ENCODE assay signal across 2 cellular contexts in the genomic region with DNA sequence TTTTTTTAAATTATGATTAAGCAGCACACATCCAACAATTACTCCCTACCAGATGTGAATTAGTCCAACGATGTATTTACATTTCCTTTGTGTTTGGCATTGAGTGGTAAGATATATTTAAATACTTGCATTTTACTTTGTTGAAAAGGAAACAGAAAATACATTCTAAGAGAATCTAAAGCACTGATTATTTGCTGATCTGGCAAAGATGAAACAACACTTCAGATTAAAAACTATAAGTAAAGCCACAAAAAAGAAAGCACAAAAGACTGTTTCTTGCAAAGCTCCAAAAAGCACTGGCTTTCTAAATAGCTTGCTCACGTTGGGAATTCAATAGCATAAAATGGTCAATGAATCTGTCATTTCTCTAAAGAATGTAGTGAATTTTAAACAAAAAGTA.
TF ChIP-seq lines count a peak whose summit lies in the region.

No MANE protein-coding gene starts in this region.

TF ChIP-seq in SK-N-SH, 30 proteins besides CTCF, POLR2A, EP300 and RAD21 (continued from another document):
- TF ChIP-seq, protein P1, sequence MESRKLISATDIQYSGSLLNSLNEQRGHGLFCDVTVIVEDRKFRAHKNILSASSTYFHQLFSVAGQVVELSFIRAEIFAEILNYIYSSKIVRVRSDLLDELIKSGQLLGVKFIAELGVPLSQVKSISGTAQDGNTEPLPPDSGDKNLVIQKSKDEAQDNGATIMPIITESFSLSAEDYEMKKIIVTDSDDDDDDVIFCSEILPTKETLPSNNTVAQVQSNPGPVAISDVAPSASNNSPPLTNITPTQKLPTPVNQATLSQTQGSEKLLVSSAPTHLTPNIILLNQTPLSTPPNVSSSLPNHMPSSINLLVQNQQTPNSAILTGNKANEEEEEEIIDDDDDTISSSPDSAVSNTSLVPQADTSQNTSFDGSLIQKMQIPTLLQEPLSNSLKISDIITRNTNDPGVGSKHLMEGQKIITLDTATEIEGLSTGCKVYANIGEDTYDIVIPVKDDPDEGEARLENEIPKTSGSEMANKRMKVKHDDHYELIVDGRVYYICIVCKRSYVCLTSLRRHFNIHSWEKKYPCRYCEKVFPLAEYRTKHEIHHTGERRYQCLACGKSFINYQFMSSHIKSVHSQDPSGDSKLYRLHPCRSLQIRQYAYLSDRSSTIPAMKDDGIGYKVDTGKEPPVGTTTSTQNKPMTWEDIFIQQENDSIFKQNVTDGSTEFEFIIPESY (IDR thresholded peaks at IDR 0.05; ENCODE audit: borderline replicate concordance, low read depth): no peak
- TF ChIP-seq YY1 (IDR thresholded peaks at IDR 0.05; ENCODE audit: low read depth): no peak
- TF ChIP-seq, protein P2, sequence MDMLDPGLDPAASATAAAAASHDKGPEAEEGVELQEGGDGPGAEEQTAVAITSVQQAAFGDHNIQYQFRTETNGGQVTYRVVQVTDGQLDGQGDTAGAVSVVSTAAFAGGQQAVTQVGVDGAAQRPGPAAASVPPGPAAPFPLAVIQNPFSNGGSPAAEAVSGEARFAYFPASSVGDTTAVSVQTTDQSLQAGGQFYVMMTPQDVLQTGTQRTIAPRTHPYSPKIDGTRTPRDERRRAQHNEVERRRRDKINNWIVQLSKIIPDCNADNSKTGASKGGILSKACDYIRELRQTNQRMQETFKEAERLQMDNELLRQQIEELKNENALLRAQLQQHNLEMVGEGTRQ (IDR thresholded peaks at IDR 0.05; ENCODE audit: borderline replicate concordance, low read depth, low read length): no peak
- TF ChIP-seq NFIC (IDR thresholded peaks at IDR 0.05; ENCODE audit: borderline replicate concordance): no peak
- TF ChIP-seq POLR2AphosphoS5 (IDR thresholded peaks at IDR 0.05; ENCODE audit: low read depth, low read length): no peak
- TF ChIP-seq, protein P3, sequence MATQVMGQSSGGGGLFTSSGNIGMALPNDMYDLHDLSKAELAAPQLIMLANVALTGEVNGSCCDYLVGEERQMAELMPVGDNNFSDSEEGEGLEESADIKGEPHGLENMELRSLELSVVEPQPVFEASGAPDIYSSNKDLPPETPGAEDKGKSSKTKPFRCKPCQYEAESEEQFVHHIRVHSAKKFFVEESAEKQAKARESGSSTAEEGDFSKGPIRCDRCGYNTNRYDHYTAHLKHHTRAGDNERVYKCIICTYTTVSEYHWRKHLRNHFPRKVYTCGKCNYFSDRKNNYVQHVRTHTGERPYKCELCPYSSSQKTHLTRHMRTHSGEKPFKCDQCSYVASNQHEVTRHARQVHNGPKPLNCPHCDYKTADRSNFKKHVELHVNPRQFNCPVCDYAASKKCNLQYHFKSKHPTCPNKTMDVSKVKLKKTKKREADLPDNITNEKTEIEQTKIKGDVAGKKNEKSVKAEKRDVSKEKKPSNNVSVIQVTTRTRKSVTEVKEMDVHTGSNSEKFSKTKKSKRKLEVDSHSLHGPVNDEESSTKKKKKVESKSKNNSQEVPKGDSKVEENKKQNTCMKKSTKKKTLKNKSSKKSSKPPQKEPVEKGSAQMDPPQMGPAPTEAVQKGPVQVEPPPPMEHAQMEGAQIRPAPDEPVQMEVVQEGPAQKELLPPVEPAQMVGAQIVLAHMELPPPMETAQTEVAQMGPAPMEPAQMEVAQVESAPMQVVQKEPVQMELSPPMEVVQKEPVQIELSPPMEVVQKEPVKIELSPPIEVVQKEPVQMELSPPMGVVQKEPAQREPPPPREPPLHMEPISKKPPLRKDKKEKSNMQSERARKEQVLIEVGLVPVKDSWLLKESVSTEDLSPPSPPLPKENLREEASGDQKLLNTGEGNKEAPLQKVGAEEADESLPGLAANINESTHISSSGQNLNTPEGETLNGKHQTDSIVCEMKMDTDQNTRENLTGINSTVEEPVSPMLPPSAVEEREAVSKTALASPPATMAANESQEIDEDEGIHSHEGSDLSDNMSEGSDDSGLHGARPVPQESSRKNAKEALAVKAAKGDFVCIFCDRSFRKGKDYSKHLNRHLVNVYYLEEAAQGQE (IDR thresholded peaks at IDR 0.05; ENCODE audit: low read depth, low read length): no peak
- TF ChIP-seq TAF1 (IDR thresholded peaks at IDR 0.05; ENCODE audit: borderline replicate concordance, low read depth, low read length): no peak
- TF ChIP-seq CHD2 (IDR thresholded peaks at IDR 0.05; ENCODE audit: low read length, partially characterized antibody): no peak

TF ChIP-seq in SK-N-SH treated with all-trans-retinoic acid at 6 μM for 48 hours, 23 proteins besides CTCF, POLR2A, EP300 and RAD21 (continued from another document):
- TF ChIP-seq, protein P4, sequence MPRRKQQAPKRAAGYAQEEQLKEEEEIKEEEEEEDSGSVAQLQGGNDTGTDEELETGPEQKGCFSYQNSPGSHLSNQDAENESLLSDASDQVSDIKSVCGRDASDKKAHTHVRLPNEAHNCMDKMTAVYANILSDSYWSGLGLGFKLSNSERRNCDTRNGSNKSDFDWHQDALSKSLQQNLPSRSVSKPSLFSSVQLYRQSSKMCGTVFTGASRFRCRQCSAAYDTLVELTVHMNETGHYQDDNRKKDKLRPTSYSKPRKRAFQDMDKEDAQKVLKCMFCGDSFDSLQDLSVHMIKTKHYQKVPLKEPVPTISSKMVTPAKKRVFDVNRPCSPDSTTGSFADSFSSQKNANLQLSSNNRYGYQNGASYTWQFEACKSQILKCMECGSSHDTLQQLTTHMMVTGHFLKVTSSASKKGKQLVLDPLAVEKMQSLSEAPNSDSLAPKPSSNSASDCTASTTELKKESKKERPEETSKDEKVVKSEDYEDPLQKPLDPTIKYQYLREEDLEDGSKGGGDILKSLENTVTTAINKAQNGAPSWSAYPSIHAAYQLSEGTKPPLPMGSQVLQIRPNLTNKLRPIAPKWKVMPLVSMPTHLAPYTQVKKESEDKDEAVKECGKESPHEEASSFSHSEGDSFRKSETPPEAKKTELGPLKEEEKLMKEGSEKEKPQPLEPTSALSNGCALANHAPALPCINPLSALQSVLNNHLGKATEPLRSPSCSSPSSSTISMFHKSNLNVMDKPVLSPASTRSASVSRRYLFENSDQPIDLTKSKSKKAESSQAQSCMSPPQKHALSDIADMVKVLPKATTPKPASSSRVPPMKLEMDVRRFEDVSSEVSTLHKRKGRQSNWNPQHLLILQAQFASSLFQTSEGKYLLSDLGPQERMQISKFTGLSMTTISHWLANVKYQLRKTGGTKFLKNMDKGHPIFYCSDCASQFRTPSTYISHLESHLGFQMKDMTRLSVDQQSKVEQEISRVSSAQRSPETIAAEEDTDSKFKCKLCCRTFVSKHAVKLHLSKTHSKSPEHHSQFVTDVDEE (CRISPR knock-in tag; IDR thresholded peaks at IDR 0.05): no peak
- no peak for TF ChIP-seq ZNF565 (CRISPR knock-in tag; conservative IDR thresholded peaks at IDR 0.05; ENCODE audit: low read depth)
